ENCODE assay signal across 9 cellular contexts in the genomic region with DNA sequence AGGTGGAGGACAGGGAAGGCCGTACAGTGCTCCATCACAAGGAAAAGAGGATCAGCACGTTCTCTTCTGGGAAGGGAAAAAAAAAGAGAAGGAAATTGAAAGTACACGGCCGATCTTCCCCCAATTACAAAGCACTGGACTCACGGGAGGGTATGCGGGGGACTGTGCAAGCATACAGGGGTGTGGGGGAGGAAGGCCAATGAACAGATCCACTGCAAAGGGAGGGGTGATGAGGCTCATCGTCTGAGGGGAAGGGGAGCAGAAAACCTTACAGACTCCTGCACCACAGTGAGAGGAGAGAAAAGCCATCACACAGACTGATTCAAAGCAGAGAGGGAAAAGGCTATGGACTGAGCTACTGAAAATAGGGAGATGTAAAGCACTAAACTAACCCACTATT. TPM values are rescaled to one million over a fixed set of nuclear protein-coding genes. Genes with fewer than 3 reads are reported as not detected.
A peak's percentile ranks its signal among the peaks of the same experiment; 100 is the strongest.
DNase-seq lines count a peak whose midpoint lies in the region; ATAC-seq and TF ChIP-seq lines count a peak whose summit lies in the region.
"Had no signal": no experiment of that assay in that cellular context is flagged by ENCODE, and none has a peak within 500 bp of the region (broad histone marks: within the 10 kb centered on the region; RNA-seq: fewer than 3 reads in every experiment).

No MANE protein-coding gene starts in this region.

- peak overlapping the region; percentile 79 for H3K4me3 ChIP-seq in GM12864 (ENCODE audit: low read depth, low read length)
- peak overlapping the region; percentile 61 for H3K4me3 ChIP-seq in RWPE2 (ENCODE audit: severe bottlenecking)
- H3K4me3 ChIP-seq in esophagus squamous epithelium, result peak overlapping the region; percentile 70 to 81 (median 76)
- H3K4me3 ChIP-seq in retinal pigment epithelial cell (ENCODE audit: low read length), result peak overlapping the region; percentile 73

- no peak overlapping the region for H3K27ac ChIP-seq in RWPE2 (ENCODE audit: poor library complexity, severe bottlenecking)
- peak overlapping the region in 2 of 4 donors; percentile 87 to 93 for H3K27ac ChIP-seq in esophagus squamous epithelium

- DNase-seq in GM12864 (ENCODE audit: low read depth) (no peak), RWPE2 (ENCODE audit: low spot score) (no peak), esophagus squamous epithelium (lab: John Stamatoyannopoulos, UW) (no peak), retinal pigment epithelial cell (ENCODE audit: low read depth) (no peak), NCI-H526 (lab: John Stamatoyannopoulos, UW) (no peak), medulla oblongata (ENCODE audit: extremely low spot score) (no peak), NCI-H2029 treated with DMSO at 0.1 percent for 48 hours (lab: John Stamatoyannopoulos, UW) (no peak), DMS79 (lab: John Stamatoyannopoulos, UW) (no peak)
- DNase-seq: NCI-H187 treated with DMSO at 0.1 percent for 48 hours had no signal

- H3K36me3 ChIP-seq in RWPE2 (ENCODE audit: low read depth) (peaks cover 23% of the 10 kb centered on the region), esophagus squamous epithelium (peaks cover 0 to 8% (median 0%) of the 10 kb centered on the region in 3 donors)

- H3K4me1 ChIP-seq in RWPE2 (ENCODE audit: insufficient read depth, poor library complexity, severe bottlenecking), result peaks cover 4% of the 10 kb centered on the region
- peaks cover 0 to 26% (median 12%) of the 10 kb centered on the region in 3 donors for H3K4me1 ChIP-seq in esophagus squamous epithelium

- no peaks in the 10 kb centered on the region for H3K9me3 ChIP-seq in RWPE2 (ENCODE audit: severe bottlenecking)
- H3K9me3 ChIP-seq in esophagus squamous epithelium, result no peaks in the 10 kb centered on the region

- TF ChIP-seq CTCF in GM12864 (IDR thresholded peaks at IDR 0.05; ENCODE audit: low read depth, low read length, missing control alignments), result no peak
- TF ChIP-seq CTCF in RWPE2 (IDR thresholded peaks at IDR 0.05; ENCODE audit: poor library complexity, severe bottlenecking), result no peak
- TF ChIP-seq CTCF in esophagus squamous epithelium (IDR thresholded peaks at IDR 0.05), result no peak
- no peak for TF ChIP-seq CTCF in retinal pigment epithelial cell (conservative IDR thresholded peaks at IDR 0.05; ENCODE audit: low read depth, low read length)

- no peak for ATAC-seq in RWPE2 (ENCODE audit: low read depth)

- no peak for TF ChIP-seq POLR2A in esophagus squamous epithelium (IDR thresholded peaks at IDR 0.05)

- H3K27me3 ChIP-seq in RWPE2 (ENCODE audit: insufficient read depth, poor library complexity, severe bottlenecking) (no peaks in the 10 kb centered on the region), esophagus squamous epithelium (no peaks in the 10 kb centered on the region)

- WGBS in esophagus squamous epithelium, 2 donors, result 8 to 29% methylated on average over 6 to 7 of the region's 7 CpGs

- intact Hi-C loops in esophagus squamous epithelium (cut with DNase I), result no loop called here

RNA-seq across cellular contexts. Expression of a gene that starts 1.1 kb away (rescaled TPM):
- 10 to 100 TPM; 11.4 to 22.6 (median 15.9) TPM for total RNA-seq in esophagus squamous epithelium

RNA-seq across cellular contexts. Expression of a gene that starts 9.7 kb away (rescaled TPM):
- 100 to 1,000 TPM in 2 of 4 donors, 10 to 100 TPM in 2; 44.1 to 128 (median 87.8) TPM for total RNA-seq in esophagus squamous epithelium

RNA-seq across cellular contexts. Expression of a gene that starts 19.6 kb away (rescaled TPM):
- total RNA-seq in esophagus squamous epithelium, result 1 to 10 TPM in 3 of 4 donors, under 1 TPM in 1; 0.83 to 3.8 (median 1.9) TPM

RNA-seq across cellular contexts. Expression of a gene that starts 29.6 kb away (rescaled TPM):
- total RNA-seq in esophagus squamous epithelium, result under 1 TPM in 1 of 4 donors, not detected in 3; 0.31 TPM
